Comparison of ENCODE assay signal across 13 cellular contexts in genomic region chr5:81269751-81270686, GRCh38. TPM values are rescaled to one million over a fixed set of nuclear protein-coding genes. Genes with fewer than 3 reads are reported as not detected.
A peak's percentile ranks its signal among the peaks of the same experiment; 100 is the strongest.
DNase-seq lines count a peak whose midpoint lies in the region; ATAC-seq, FAIRE-seq and TF ChIP-seq lines count a peak whose summit lies in the region.
"Had no signal": no experiment of that assay in that cellular context is flagged by ENCODE, and none has a peak within 500 bp of the region (broad histone marks: within the 10 kb centered on the region; RNA-seq: fewer than 3 reads in every experiment).

No MANE protein-coding gene starts in this region.

- intact Hi-C loops in PC-9 (cut with micrococcal nuclease; ENCODE audit: unreplicated experiment) = no loop called here

- no peaks in the 10 kb centered on the region for H3K9me2 ChIP-seq in PC-9 (ENCODE audit: insufficient read depth)

- no peak overlapping the region for H3K27ac ChIP-seq in BLaER1
- peak overlapping the region; percentile 20; the same call in 1 of the 2 replicates for H3K27ac ChIP-seq in PC-9

- FAIRE-seq in GM19239 (lab: Jason Lieb, UNC) = no peak

- H2AFZ ChIP-seq in PC-9 = no peak overlapping the region

- H3K4me2 ChIP-seq in BLaER1 (peak overlapping the region; percentile 4; the same call in 1 of the 2 replicates), PC-9 (no peak overlapping the region)

- DNase-seq in HCEC 1CT (peak; percentile 6), PC-9 (no peak), GM19239 (ENCODE audit: insufficient read length, low spot score) (no peak), mucosa of gallbladder (ENCODE audit: low spot score) (no peak), NCI-H2171 treated with DMSO at 0.1 percent for 48 hours (lab: John Stamatoyannopoulos, UW) (no peak)
- DNase-seq: activated B cell treated with CpG ODN at 0.5 μM for 24 hours; activated T-cell treated with anti-CD3 and anti-CD28 coated beads, Interleukin-2, amount 50 U/mL, for 1 hour; aorta; CD4-positive, CD25-positive, alpha-beta regulatory T cell; NCI-H2029 treated with DMSO at 0.1 percent for 48 hours had no signal

- TF ChIP-seq CTCF in PC-9 (conservative IDR thresholded peaks at IDR 0.05) = no peak

- H4K20me1 ChIP-seq in BLaER1 (no peaks in the 10 kb centered on the region), PC-9 (ENCODE audit: insufficient read depth) (no peaks in the 10 kb centered on the region)

- no TSS peak for BruUV-seq in PC-9 (replicated peaks; lab: Mats Ljungman, UMichigan)

- H3K36me3 ChIP-seq in BLaER1 = peaks cover 3% of the 10 kb centered on the region; the same call in 1 of the 2 replicates
- no peaks in the 10 kb centered on the region for H3K36me3 ChIP-seq in PC-9 (ENCODE audit: low read depth)

- CTCF ChIA-PET in PC-9 (lab: Charles Lee) = no interaction called here

- H3K9me3 ChIP-seq in BLaER1 (peaks cover 50% of the 10 kb centered on the region), PC-9 (ENCODE audit: insufficient read depth, low read depth) (peaks cover 2% of the 10 kb centered on the region; the same call in 1 of the 2 replicates), iPS-18c (ENCODE audit: control insufficient read depth, insufficient read depth, low read length) (no peaks in the 10 kb centered on the region)

- 0 out of 2 replicates have a peak, but pooled peaks cover 3% of the 10 kb centered on the region for H3F3A ChIP-seq in PC-9 (ENCODE audit: insufficient read depth, low read depth)

- POLR2A ChIA-PET in PC-9 (lab: Charles Lee; ENCODE audit: unreplicated experiment) = no interaction called here

- no peak overlapping the region for H3K4me3 ChIP-seq in BLaER1
- H3K4me3 ChIP-seq in PC-9 = no peak overlapping the region
- peak overlapping the region; percentile 38 for H3K4me3 ChIP-seq in iPS-18c (ENCODE audit: insufficient read depth, low read depth, low read length)

- no peak for ATAC-seq in HG03457 (IDR thresholded peaks at IDR 0.05; ENCODE audit: unreplicated experiment)

- H3K9ac ChIP-seq in BLaER1 = no peak overlapping the region

- no peaks in the 10 kb centered on the region for H3K27me3 ChIP-seq in BLaER1
- H3K27me3 ChIP-seq in PC-9 (ENCODE audit: insufficient read depth, low read depth) = no peaks in the 10 kb centered on the region

- peaks cover 8% of the 10 kb centered on the region; the same call in 1 of the 2 replicates for H3K4me1 ChIP-seq in BLaER1
- peaks cover 21% of the 10 kb centered on the region for H3K4me1 ChIP-seq in PC-9 (replicated peaks; ENCODE audit: insufficient read depth)

- peaks cover 19% of the 10 kb centered on the region; the same call in 1 of the 2 replicates for H3K79me2 ChIP-seq in PC-9 (ENCODE audit: low read depth)

RNA-seq across cellular contexts. Expression of gene ZCCHC9, which starts 31.4 kb away (rescaled TPM):
- total RNA-seq in PC-9 (2021) (22.0 and 30.1 TPM in 2 replicates), mucosa of gallbladder (26.8 TPM)

RNA-seq across cellular contexts. Expression of gene CKMT2, which starts 36.9 kb away (rescaled TPM):
- total RNA-seq in PC-9 (2021) (not detected in 2 replicates), mucosa of gallbladder (61.7 TPM)
- total RNA-seq: activated B cell treated with CpG ODN at 0.5 μM for 24 hours; CD4-positive, CD25-positive, alpha-beta regulatory T cell had no signal

Comparison
In these comparisons a context has a peak if more than half of its experiments do, and no peak if none do; other contexts are left out.
1. RNA of gene CKMT2, which starts 36.9 kb away (total RNA-seq): 61.7 TPM in mucosa of gallbladder (single experiment); not detected in PC-9; every median in the first group is over 10 times any median in the second.